ENCODE assay signal across 22 cellular contexts in the genomic region with DNA sequence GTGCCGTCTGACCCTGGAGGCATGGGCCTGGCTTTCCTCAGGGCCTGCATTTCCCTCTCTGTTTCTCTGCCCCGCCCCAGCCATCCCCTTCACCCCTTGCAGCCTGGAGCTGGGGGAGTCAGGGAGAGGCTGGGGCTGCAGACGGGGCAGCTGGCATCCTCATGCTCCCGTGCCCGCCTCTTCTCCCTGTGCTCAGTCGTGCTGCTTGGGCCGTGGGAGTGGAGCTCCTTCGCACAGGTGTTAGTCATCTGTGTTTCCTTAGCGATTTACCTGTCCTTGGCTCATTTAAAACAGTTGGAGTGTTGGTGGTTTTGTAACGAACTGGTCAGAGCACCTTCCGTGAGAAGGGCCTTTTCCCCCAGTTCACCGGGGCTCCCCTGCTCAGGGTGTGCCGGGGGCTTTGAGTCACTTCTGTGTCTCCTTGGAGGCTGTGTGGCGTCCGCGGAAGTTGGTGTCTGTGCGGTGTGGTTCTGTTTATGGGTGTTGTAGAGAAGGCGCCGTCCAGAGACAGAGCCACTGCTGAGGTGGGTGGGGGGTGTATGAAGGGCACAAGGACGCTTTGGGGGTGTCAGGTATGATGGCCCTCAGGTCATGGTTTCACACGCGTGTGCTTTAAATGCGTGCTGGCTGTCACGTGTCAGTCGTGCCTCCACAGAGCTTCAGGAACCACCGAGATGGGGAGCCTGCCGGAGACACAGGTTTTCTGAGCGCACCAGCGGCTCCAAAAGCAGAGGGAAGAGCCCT. TPM values are rescaled to one million over a fixed set of nuclear protein-coding genes. Genes with fewer than 3 reads are reported as not detected.
"Had no signal": no experiment of that assay in that cellular context is flagged by ENCODE, and none has a peak within 500 bp of the region (broad histone marks: within the 10 kb centered on the region; RNA-seq: fewer than 3 reads in every experiment).

No MANE protein-coding gene starts in this region.

- ATAC-seq: activated CD4-positive, CD25-positive, alpha-beta regulatory T cell treated with anti-CD3 and anti-CD28 coated beads, Interleukin-2, amount 50 U/mL, for 24 hours; activated T-cell treated with anti-CD3 and anti-CD28 coated beads, Interleukin-2, amount 50 U/mL, for 72 hours; gastroesophageal sphincter; left lobe of liver; lower lobe of right lung; mucosa of descending colon; stimulated activated naive CD8-positive, alpha-beta T cell treated with anti-CD3 and anti-CD28 coated beads, Interleukin-15, Interleukin-2, amounts not matched to agents 100 U/mL and 50 U/mL, for 24 hours; upper lobe of right lung had no signal

- H3K36me3 Mint-ChIP-seq: activated naive CD4-positive, alpha-beta T cell treated with anti-CD3 and anti-CD28 coated beads, Interleukin-2, amount 10 ng/mL, durations not matched to agents 7 days and 5 days had no signal

- H3K36me3 ChIP-seq: colonic mucosa, gastroesophageal sphincter, lower lobe of right lung, prostate gland, right atrium auricular region, upper lobe of right lung had no signal

- H3K27ac Mint-ChIP-seq: activated CD4-positive, alpha-beta memory T cell treated with anti-CD3 and anti-CD28 coated beads, Interleukin-2, amount 10 ng/mL, durations not matched to agents 7 days and 5 days; activated CD4-positive, alpha-beta T cell treated with anti-CD3 and anti-CD28 coated beads, Interleukin-2, amount 10 ng/mL, durations not matched to agents 24 days and 14 days; activated naive CD4-positive, alpha-beta T cell treated with anti-CD3 and anti-CD28 coated beads, Interleukin-2, amount 10 ng/mL, durations not matched to agents 7 days and 5 days; activated T-cell treated with anti-CD3 and anti-CD28 coated beads, Interleukin-2, amount 50 U/mL, for 72 hours; endodermal cell; nephron progenitor cell had no signal

- H3K4me3 Mint-ChIP-seq: activated CD4-positive, alpha-beta memory T cell treated with anti-CD3 and anti-CD28 coated beads, Interleukin-2, amount 10 ng/mL, durations not matched to agents 7 days and 5 days; activated CD4-positive, alpha-beta T cell treated with anti-CD3 and anti-CD28 coated beads, Interleukin-2, amount 10 ng/mL, durations not matched to agents 24 days and 14 days; activated naive CD4-positive, alpha-beta T cell treated with anti-CD3 and anti-CD28 coated beads, Interleukin-2, amount 10 ng/mL, durations not matched to agents 7 days and 5 days; activated T-cell treated with anti-CD3 and anti-CD28 coated beads, Interleukin-2, amount 50 U/mL, for 72 hours; endodermal cell; nephron progenitor cell had no signal

- H3K27ac ChIP-seq: colonic mucosa, epithelial cell of prostate, gastroesophageal sphincter, lower lobe of right lung, prostate gland, right atrium auricular region, upper lobe of right lung had no signal

- H3K27me3 ChIP-seq: colonic mucosa, right atrium auricular region had no signal

- H3K9me3 ChIP-seq: colonic mucosa, gastroesophageal sphincter, lower lobe of right lung, mucosa of descending colon, prostate gland, right atrium auricular region, upper lobe of right lung had no signal

- H3K4me1 Mint-ChIP-seq: activated CD4-positive, alpha-beta memory T cell treated with anti-CD3 and anti-CD28 coated beads, Interleukin-2, amount 10 ng/mL, durations not matched to agents 7 days and 5 days; activated CD4-positive, alpha-beta T cell treated with anti-CD3 and anti-CD28 coated beads, Interleukin-2, amount 10 ng/mL, durations not matched to agents 24 days and 14 days; activated naive CD4-positive, alpha-beta T cell treated with anti-CD3 and anti-CD28 coated beads, Interleukin-2, amount 10 ng/mL, durations not matched to agents 7 days and 5 days; endodermal cell; nephron progenitor cell had no signal

- H3K4me3 ChIP-seq: colonic mucosa, gastroesophageal sphincter, lower lobe of right lung, mucosa of descending colon, prostate gland, right atrium auricular region, upper lobe of right lung had no signal

- H3K9me3 Mint-ChIP-seq: activated CD4-positive, alpha-beta T cell treated with anti-CD3 and anti-CD28 coated beads, Interleukin-2, amount 10 ng/mL, durations not matched to agents 24 days and 14 days; activated T-cell treated with anti-CD3 and anti-CD28 coated beads, Interleukin-2, amount 50 U/mL, for 72 hours had no signal

- H3K27me3 Mint-ChIP-seq: activated CD4-positive, alpha-beta memory T cell treated with anti-CD3 and anti-CD28 coated beads, Interleukin-2, amount 10 ng/mL, durations not matched to agents 7 days and 5 days; activated CD4-positive, alpha-beta T cell treated with anti-CD3 and anti-CD28 coated beads, Interleukin-2, amount 10 ng/mL, durations not matched to agents 24 days and 14 days; activated naive CD4-positive, alpha-beta T cell treated with anti-CD3 and anti-CD28 coated beads, Interleukin-2, amount 10 ng/mL, durations not matched to agents 7 days and 5 days had no signal

- H3K4me1 ChIP-seq: colonic mucosa, gastroesophageal sphincter, lower lobe of right lung, prostate gland, right atrium auricular region, upper lobe of right lung had no signal

- DNase-seq: activated CD4-positive, alpha-beta memory T cell treated with anti-CD3 and anti-CD28 coated beads, Interleukin-2, amount 10 ng/mL, durations not matched to agents 7 days and 5 days; activated CD4-positive, alpha-beta T cell treated with anti-CD3 and anti-CD28 coated beads, Interleukin-2, amount 10 ng/mL, durations not matched to agents 24 days and 14 days; activated effector memory CD4-positive, alpha-beta T cell treated with Interleukin-2 at 50 U/mL for 16 hours; activated naive CD4-positive, alpha-beta T cell treated with anti-CD3 and anti-CD28 coated beads, Interleukin-2, amount 10 ng/mL, durations not matched to agents 7 days and 5 days; activated T-cell treated with anti-CD3 and anti-CD28 coated beads, Interleukin-2, amount 50 U/mL, for 72 hours; central memory CD4-positive, alpha-beta T cell; colonic mucosa; endodermal cell; lower lobe of right lung; mesendoderm; mucosa of descending colon; nephron progenitor cell; stimulated activated CD4-positive, alpha-beta T cell treated with anti-CD3 and anti-CD28 coated beads, Interleukin-4, amount 100 ng/mL, for 24 hours; stimulated activated naive CD8-positive, alpha-beta T cell treated with anti-CD3 and anti-CD28 coated beads, Interleukin-15, Interleukin-2, amounts not matched to agents 100 U/mL and 50 U/mL, for 24 hours; upper lobe of right lung had no signal

RNA-seq across cellular contexts. Expression of a gene that starts 19.5 kb away (rescaled TPM):
- total RNA-seq: T-helper 2 cell treated with Interferon-gamma antibody and Interleukin-4, amounts not matched to agents 100 ng/mL and 5 ng/mL, for 36 hours had no signal
